ENCODE assay signal across 1 cellular context in genomic region chr22:42680648-42681047, GRCh38.
TF ChIP-seq lines count a peak whose summit lies in the region.

No MANE protein-coding gene starts in this region.

TF ChIP-seq in HEK293, 187 proteins besides CTCF, POLR2A, EP300 and RAD21 (continued from another document):
- TF ChIP-seq PRDM6 (tag by site-specific recombination; IDR thresholded peaks at IDR 0.05) (no peak), PRDM10 (tag by site-specific recombination; IDR thresholded peaks at IDR 0.05) (no peak), TSHZ1 (tag by site-specific recombination; IDR thresholded peaks at IDR 0.05; ENCODE audit: borderline replicate concordance) (no peak), ZBTB7A (tag by site-specific recombination; IDR thresholded peaks at IDR 0.05; ENCODE audit: low read depth) (no peak), ZNF416 (tag by site-specific recombination; IDR thresholded peaks at IDR 0.05) (no peak)
